Comparison of ENCODE assay signal across 2 cellular contexts in genomic region chr11:105911454-105911853, GRCh38.
TF ChIP-seq lines count a peak whose summit lies in the region.

No MANE protein-coding gene starts in this region.

TF ChIP-seq in IMR-90, 13 proteins besides CTCF, POLR2A, EP300 and RAD21:
- TF ChIP-seq SMC3 (IDR thresholded peaks at IDR 0.05; ENCODE audit: low read depth, low read length) (no peak), MAZ (IDR thresholded peaks at IDR 0.05; ENCODE audit: borderline replicate concordance, low read depth, low read length) (no peak), CEBPB (IDR thresholded peaks at IDR 0.05; ENCODE audit: low read depth, low read length) (peak; percentile 52; the same call in 1 of the 2 replicates), RCOR1 (IDR thresholded peaks at IDR 0.05; ENCODE audit: insufficient replicate concordance, low read length) (no peak), MAFK (IDR thresholded peaks at IDR 0.05; ENCODE audit: low read depth, low read length) (no peak), CHD1 (IDR thresholded peaks at IDR 0.05; ENCODE audit: low read depth, low read length) (no peak)

TF ChIP-seq in SK-N-SH, 30 proteins besides CTCF, POLR2A, EP300 and RAD21:
- TF ChIP-seq ZBTB33 (IDR thresholded peaks at IDR 0.05; ENCODE audit: borderline replicate concordance, low read depth) (no peak), RCOR1 (IDR thresholded peaks at IDR 0.05; ENCODE audit: low read length) (no peak), REST (IDR thresholded peaks at IDR 0.05; ENCODE audit: low read depth, low read length) (no peak), FOXJ3 (CRISPR knock-in tag; IDR thresholded peaks at IDR 0.05) (no peak), USF2 (IDR thresholded peaks at IDR 0.05; ENCODE audit: borderline replicate concordance, low read depth, low read length) (no peak), GABPA (IDR thresholded peaks at IDR 0.05; ENCODE audit: low read depth) (no peak), POLR2AphosphoS5 (IDR thresholded peaks at IDR 0.05; ENCODE audit: low read depth, low read length) (0 out of 2 replicates have a peak, but pooled peaks have one; percentile 13), SIN3A (IDR thresholded peaks at IDR 0.05; ENCODE audit: borderline replicate concordance, low read depth, low read length) (no peak), NFIC (IDR thresholded peaks at IDR 0.05; ENCODE audit: borderline replicate concordance) (no peak), MEF2A (IDR thresholded peaks at IDR 0.05; ENCODE audit: borderline replicate concordance, low read depth) (no peak), FOSL2 (IDR thresholded peaks at IDR 0.05; ENCODE audit: borderline replicate concordance, low read depth) (no peak), TEAD4 (IDR thresholded peaks at IDR 0.05; ENCODE audit: borderline replicate concordance, insufficient read depth) (no peak), GATA2 (CRISPR knock-in tag; IDR thresholded peaks at IDR 0.05) (no peak), CHD2 (IDR thresholded peaks at IDR 0.05; ENCODE audit: low read length, partially characterized antibody) (no peak), FOXM1 (IDR thresholded peaks at IDR 0.05; ENCODE audit: low read depth) (no peak), IRF3 (IDR thresholded peaks at IDR 0.05; ENCODE audit: low read depth, low read length) (no peak), RFX5 (IDR thresholded peaks at IDR 0.05; ENCODE audit: low read length) (no peak), PBX3 (IDR thresholded peaks at IDR 0.05) (peak; percentile 59), TCF12 (IDR thresholded peaks at IDR 0.05) (peak; percentile 81), MXI1 (IDR thresholded peaks at IDR 0.05; ENCODE audit: low read depth, low read length) (no peak), TAF1 (IDR thresholded peaks at IDR 0.05; ENCODE audit: borderline replicate concordance, low read depth, low read length) (no peak), NRF1 (IDR thresholded peaks at IDR 0.05; ENCODE audit: low read depth, low read length) (no peak), RXRA (IDR thresholded peaks at IDR 0.05; ENCODE audit: borderline replicate concordance, low read depth) (no peak), EZH2phosphoT487 (IDR thresholded peaks at IDR 0.05; ENCODE audit: borderline replicate concordance, low read depth) (no peak)
